In the genomic region with DNA sequence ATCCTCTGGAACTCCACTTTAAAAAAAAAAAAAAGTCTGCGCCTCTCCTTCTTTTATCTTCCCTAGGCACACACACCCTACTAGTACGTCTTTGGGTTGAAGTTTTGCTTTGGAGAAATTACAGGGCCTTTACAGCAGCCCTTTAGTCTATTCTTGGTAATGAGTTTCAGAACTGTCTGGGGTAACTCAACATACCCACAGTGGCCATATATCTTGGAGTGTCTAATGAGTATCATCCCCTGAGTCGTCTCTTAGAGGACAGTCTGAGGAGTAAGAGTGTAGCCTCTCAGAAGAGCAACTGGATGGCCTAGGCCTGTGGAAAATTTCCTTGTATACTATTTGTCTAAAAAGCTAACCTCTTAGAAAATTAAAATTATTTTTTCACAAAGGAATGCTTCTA, we compare ENCODE assay signal across 16 cellular contexts. TPM values are rescaled to one million over a fixed set of nuclear protein-coding genes. Genes with fewer than 3 reads are reported as not detected.
DNase-seq lines count a peak whose midpoint lies in the region; ATAC-seq and TF ChIP-seq lines count a peak whose summit lies in the region.
"Had no signal": no experiment of that assay in that cellular context is flagged by ENCODE, and none has a peak within 500 bp of the region (broad histone marks: within the 10 kb centered on the region; RNA-seq: fewer than 3 reads in every experiment).

No MANE protein-coding gene starts in this region.

- H3K4me3 Mint-ChIP-seq in activated T-cell treated with anti-CD3 and anti-CD28 coated beads, Interleukin-2, amount 50 U/mL, for 24 hours = peak overlapping the region; percentile 85
- H3K4me3 Mint-ChIP-seq in activated CD4-positive, alpha-beta T cell treated with anti-CD3 and anti-CD28 coated beads for 36 hours = no peak overlapping the region

- H3K4ac ChIP-seq in trophoblast cell (ENCODE audit: low read depth, low read length) = no peak overlapping the region

- H2AFZ ChIP-seq in hepatocyte (no peak overlapping the region), trophoblast cell (ENCODE audit: insufficient read depth, low read length, poor library complexity) (no peak overlapping the region)

- peaks cover 39% of the 10 kb centered on the region for H3K4me1 Mint-ChIP-seq in activated T-cell treated with anti-CD3 and anti-CD28 coated beads, Interleukin-2, amount 50 U/mL, for 24 hours (ENCODE audit: low read depth)
- H3K4me1 Mint-ChIP-seq in activated CD4-positive, alpha-beta T cell treated with anti-CD3 and anti-CD28 coated beads for 36 hours = peaks cover 28% of the 10 kb centered on the region

- no peaks in the 10 kb centered on the region for H4K20me1 ChIP-seq in hepatocyte (ENCODE audit: insufficient read depth, poor library complexity, severe bottlenecking)

- no peak overlapping the region for H3K9ac ChIP-seq in trophoblast cell (ENCODE audit: low read length)

- H3K4me3 ChIP-seq in hepatocyte = peak overlapping the region; percentile 86
- H3K4me3 ChIP-seq in trophoblast cell (ENCODE audit: low read depth, low read length) = no peak overlapping the region
- H3K4me3 ChIP-seq: A549, thyroid gland had no signal

- no peak overlapping the region for H2BK12ac ChIP-seq in trophoblast cell (ENCODE audit: low read length)

- no peak overlapping the region for H4K12ac ChIP-seq in trophoblast cell (ENCODE audit: low read depth, low read length)

- no peak overlapping the region for H4K91ac ChIP-seq in trophoblast cell (ENCODE audit: low read depth, low read length)

- no peak overlapping the region for H2BK5ac ChIP-seq in trophoblast cell (ENCODE audit: low read depth, low read length, poor library complexity)

- no peak overlapping the region for H2AK5ac ChIP-seq in trophoblast cell (ENCODE audit: low read length)

- no peaks in the 10 kb centered on the region for H3K36me3 ChIP-seq in hepatocyte (replicated peaks; ENCODE audit: insufficient read depth, low read depth)
- H3K36me3 ChIP-seq in trophoblast cell (ENCODE audit: control insufficient read depth in 1 of 2, insufficient read depth in 2 of 2, low read length in 2 of 2) = peaks cover 0 to 2% of the 10 kb centered on the region in 2 experiments
- H3K36me3 ChIP-seq: heart left ventricle, thyroid gland had no signal

- H3K27ac ChIP-seq in VCaP (peak overlapping the region; percentile 88), hepatocyte (peak overlapping the region; percentile 88), trophoblast cell (ENCODE audit: low read depth, low read length) (no peak overlapping the region)
- H3K27ac ChIP-seq: A549, heart left ventricle, thyroid gland had no signal

- H3K9me3 ChIP-seq in hepatocyte (ENCODE audit: low read depth) (no peaks in the 10 kb centered on the region), trophoblast cell (ENCODE audit: insufficient read depth, low read depth, low read length) (no peaks in the 10 kb centered on the region)
- H3K9me3 ChIP-seq: heart left ventricle, thyroid gland had no signal

- H3K4me2 ChIP-seq in hepatocyte = peak overlapping the region; percentile 84
- peak overlapping the region; percentile 9 for H3K4me2 ChIP-seq in trophoblast cell (ENCODE audit: low read length)
- H3K4me2 ChIP-seq: A549 had no signal

- H2BK120ac ChIP-seq in trophoblast cell (ENCODE audit: insufficient read depth, low read length, poor library complexity) = no peak overlapping the region

- peaks cover 8% of the 10 kb centered on the region for H3K79me1 ChIP-seq in trophoblast cell (ENCODE audit: low read length)

- no peaks in the 10 kb centered on the region for H3K9me2 ChIP-seq in hepatocyte (replicated peaks; ENCODE audit: insufficient read depth)

- no peak for DNase-seq in activated T-cell treated with anti-CD3 and anti-CD28 coated beads, Interleukin-2, amount 50 U/mL, for 24 hours
- no peak for DNase-seq in activated T-cell treated with anti-CD3 and anti-CD28 coated beads, Interleukin-2, amount 50 U/mL, for 1 hour
- DNase-seq in hepatocyte (ENCODE audit: low spot score) (no peak), trophoblast cell (no peak), occipital lobe (lab: John Stamatoyannopoulos, UW) (no peak)
- no peak for DNase-seq in activated CD4-positive, alpha-beta T cell treated with anti-CD3 and anti-CD28 coated beads for 36 hours
- DNase-seq: heart left ventricle, left cardiac atrium, NCI-H446, OCI-M1, retina, thyroid gland had no signal

- peaks cover 39% of the 10 kb centered on the region for H3K36me3 Mint-ChIP-seq in activated T-cell treated with anti-CD3 and anti-CD28 coated beads, Interleukin-2, amount 50 U/mL, for 24 hours (ENCODE audit: low read depth)
- H3K36me3 Mint-ChIP-seq in activated CD4-positive, alpha-beta T cell treated with anti-CD3 and anti-CD28 coated beads for 36 hours (ENCODE audit: low read depth) = peaks cover 17% of the 10 kb centered on the region

- H3K27me3 ChIP-seq in hepatocyte (no peaks in the 10 kb centered on the region), trophoblast cell (ENCODE audit: insufficient read depth, low read length) (no peaks in the 10 kb centered on the region)
- H3K27me3 ChIP-seq: heart left ventricle, thyroid gland had no signal

- intact Hi-C loops in activated CD4-positive, alpha-beta T cell treated with anti-CD3 and anti-CD28 coated beads for 36 hours (cut with DNase I, micrococcal nuclease) = loop anchor here in 1 of 2 experiments (5.0 kb wide), 1 partner anchor 492 kb away; no protein-coding TSS in a partner anchor

- peaks cover 56% of the 10 kb centered on the region for H3K79me2 ChIP-seq in hepatocyte
- H3K79me2 ChIP-seq in trophoblast cell (ENCODE audit: control insufficient read depth, insufficient read depth, low read length, poor library complexity) = peaks cover 5% of the 10 kb centered on the region

- 76% methylated on average over 3 of the region's 3 CpGs for WGBS in hepatocyte (ENCODE audit: low lambda C conversion rate, missing lambda C conversion rate)
- WGBS in trophoblast cell (ENCODE audit: extremely low coverage, insufficient coverage, insufficient read length) = no CpG with 5 or more reads among the region's 3 CpGs

- no peak for TF ChIP-seq CTCF in VCaP (conservative IDR thresholded peaks at IDR 0.05)
- no peak for TF ChIP-seq CTCF in hepatocyte (IDR thresholded peaks at IDR 0.05; ENCODE audit: poor library complexity)

- POLR2A ChIA-PET in activated CD4-positive, alpha-beta T cell treated with anti-CD3 and anti-CD28 coated beads for 36 hours (lab: Charles Lee) = no interaction called here

- no peak overlapping the region for H3K27ac Mint-ChIP-seq in activated T-cell treated with anti-CD3 and anti-CD28 coated beads, Interleukin-2, amount 50 U/mL, for 24 hours
- no peak overlapping the region for H3K27ac Mint-ChIP-seq in activated CD4-positive, alpha-beta T cell treated with anti-CD3 and anti-CD28 coated beads for 36 hours

- no peaks in the 10 kb centered on the region for H3K27me3 Mint-ChIP-seq in activated T-cell treated with anti-CD3 and anti-CD28 coated beads, Interleukin-2, amount 50 U/mL, for 24 hours
- H3K27me3 Mint-ChIP-seq in activated CD4-positive, alpha-beta T cell treated with anti-CD3 and anti-CD28 coated beads for 36 hours = no peaks in the 10 kb centered on the region

- ATAC-seq in HG02885 (IDR thresholded peaks at IDR 0.05; ENCODE audit: poor library complexity, unreplicated experiment) = no peak
- no peak for ATAC-seq in activated CD4-positive, alpha-beta T cell treated with anti-CD3 and anti-CD28 coated beads for 36 hours
- ATAC-seq: A549, esophagus mucosa, heart left ventricle, left cardiac atrium had no signal

- H3K23ac ChIP-seq in trophoblast cell (ENCODE audit: low read length) = no peak overlapping the region

- H3K18ac ChIP-seq in trophoblast cell (ENCODE audit: low read length) = no peak overlapping the region

- peaks cover 3% of the 10 kb centered on the region for H3K9me3 Mint-ChIP-seq in activated T-cell treated with anti-CD3 and anti-CD28 coated beads, Interleukin-2, amount 50 U/mL, for 24 hours
- no peaks in the 10 kb centered on the region for H3K9me3 Mint-ChIP-seq in activated CD4-positive, alpha-beta T cell treated with anti-CD3 and anti-CD28 coated beads for 36 hours (ENCODE audit: low read depth)

- no peak overlapping the region for H4K8ac ChIP-seq in trophoblast cell (ENCODE audit: low read depth, low read length)

- CTCF ChIA-PET in activated CD4-positive, alpha-beta T cell treated with anti-CD3 and anti-CD28 coated beads for 36 hours (lab: Charles Lee) = no interaction called here

- no peak overlapping the region for H3K14ac ChIP-seq in trophoblast cell (ENCODE audit: low read length)

- H3K4me1 ChIP-seq in hepatocyte (ENCODE audit: insufficient read depth) (no peaks in the 10 kb centered on the region), trophoblast cell (ENCODE audit: control insufficient read depth in 1 of 2, insufficient read depth in 2 of 2, low read length in 2 of 2) (no peaks in the 10 kb centered on the region)
- H3K4me1 ChIP-seq: A549, thyroid gland had no signal

RNA-seq across cellular contexts. Expression of gene ZNF681, which starts 6.1 kb away (rescaled TPM):
- total RNA-seq in hepatocyte = 4.4 and 5.9 TPM in 2 replicates
- polyA plus RNA-seq in hepatocyte = 0.74 and 0.78 TPM in 2 replicates
- polyA plus RNA-seq in trophoblast cell (2013) = 2.0 and 2.5 TPM in 2 replicates
- total RNA-seq in occipital lobe = 25.7 TPM
- total RNA-seq in activated CD4-positive, alpha-beta T cell treated with anti-CD3 and anti-CD28 coated beads for 36 hours = 1 to 10 TPM; 5.7 to 9.1 TPM
